Comparison of ENCODE assay signal across 8 cellular contexts in genomic region chr2:105786231-105787230, GRCh38. TPM values are rescaled to one million over a fixed set of nuclear protein-coding genes. Genes with fewer than 3 reads are reported as not detected.
A peak's percentile ranks its signal among the peaks of the same experiment; 100 is the strongest.
DNase-seq lines count a peak whose midpoint lies in the region; ATAC-seq and TF ChIP-seq lines count a peak whose summit lies in the region.
"Had no signal": no experiment of that assay in that cellular context is flagged by ENCODE, and none has a peak within 500 bp of the region (broad histone marks: within the 10 kb centered on the region; RNA-seq: fewer than 3 reads in every experiment).

No MANE protein-coding gene starts in this region.

- H3K4me3 Mint-ChIP-seq in progenitor cell of endocrine pancreas (ENCODE audit: low read depth) = no peak overlapping the region

- H3K27me3 Mint-ChIP-seq in progenitor cell of endocrine pancreas = no peaks in the 10 kb centered on the region

- ATAC-seq in activated naive CD4-positive, alpha-beta T cell treated with anti-CD3 and anti-CD28 coated beads, Interleukin-2, amount 50 U/mL, for 72 hours = peak; percentile 3 to 48

- no peaks in the 10 kb centered on the region for H4K20me1 ChIP-seq in DOHH2 (ENCODE audit: control insufficient read depth, insufficient read depth, low read depth, low read length)

- H3K9me3 ChIP-seq in DOHH2 (ENCODE audit: control insufficient read depth, insufficient read depth, low read length) (no peaks in the 10 kb centered on the region), thyroid gland (no peaks in the 10 kb centered on the region)
- H3K9me3 ChIP-seq: esophagus squamous epithelium had no signal

- peaks cover 32% of the 10 kb centered on the region for H3K79me2 ChIP-seq in DOHH2 (ENCODE audit: control insufficient read depth, low read length)

- DNase-seq in Kasumi-1 (lab: John Stamatoyannopoulos, UW) (peak; percentile 69 to 84), progenitor cell of endocrine pancreas (ENCODE audit: low spot score, unreplicated experiment) (no peak), thyroid gland (no peak), dedifferentiated amniotic fluid mesenchymal stem cell (ENCODE audit: extremely low spot score) (no peak), NCI-H748 treated with DMSO at 0.1 percent for 48 hours (lab: John Stamatoyannopoulos, UW) (no peak)
- DNase-seq in activated naive CD4-positive, alpha-beta T cell treated with anti-CD3 and anti-CD28 coated beads, Interleukin-2, amount 50 U/mL, for 72 hours (ENCODE audit: low spot score in 2 of 2) = no peak
- DNase-seq: esophagus squamous epithelium had no signal

- intact Hi-C loops in thyroid gland (cut with DNase I) = no loop called here

- H3K27ac ChIP-seq in DOHH2 (ENCODE audit: low read depth, low read length) = no peak overlapping the region
- no peak overlapping the region for H3K27ac ChIP-seq in thyroid gland
- H3K27ac ChIP-seq: esophagus squamous epithelium had no signal

- H3K9me2 ChIP-seq in DOHH2 (replicated peaks; ENCODE audit: control insufficient read depth, low read length) = no peaks in the 10 kb centered on the region

- H3K4me1 ChIP-seq in DOHH2 (ENCODE audit: control insufficient read depth, low read length) = peaks cover 48% of the 10 kb centered on the region
- H3K4me1 ChIP-seq in thyroid gland = peaks cover 37 to 55% of the 10 kb centered on the region in 2 donors

- H3K27ac Mint-ChIP-seq in activated naive CD4-positive, alpha-beta T cell treated with anti-CD3 and anti-CD28 coated beads, Interleukin-2, amount 50 U/mL, for 72 hours = peak overlapping the region; percentile 92 to 97
- H3K27ac Mint-ChIP-seq in progenitor cell of endocrine pancreas = peak overlapping the region; percentile 67

- H3F3A ChIP-seq in DOHH2 (ENCODE audit: control insufficient read depth, insufficient read depth) = no peaks in the 10 kb centered on the region

- no peaks in the 10 kb centered on the region for H3K27me3 ChIP-seq in DOHH2 (ENCODE audit: control insufficient read depth, low read length)
- H3K27me3 ChIP-seq in thyroid gland = no peaks in the 10 kb centered on the region
- H3K27me3 ChIP-seq: esophagus squamous epithelium had no signal

- peaks cover 9 to 18% of the 10 kb centered on the region in 2 donors for H3K36me3 Mint-ChIP-seq in activated naive CD4-positive, alpha-beta T cell treated with anti-CD3 and anti-CD28 coated beads, Interleukin-2, amount 50 U/mL, for 72 hours
- H3K36me3 Mint-ChIP-seq in progenitor cell of endocrine pancreas (ENCODE audit: insufficient read depth) = peaks cover 2% of the 10 kb centered on the region

- peak overlapping the region; percentile 42 for H3K4me2 ChIP-seq in DOHH2 (ENCODE audit: low read length)

- no peaks in the 10 kb centered on the region for H3K36me3 ChIP-seq in DOHH2 (ENCODE audit: control insufficient read depth, low read length)
- no peaks in the 10 kb centered on the region for H3K36me3 ChIP-seq in thyroid gland

- TF ChIP-seq CTCF in DOHH2 (IDR thresholded peaks at IDR 0.05; ENCODE audit: low read depth, low read length, poor library complexity, severe bottlenecking) = no peak
- no peak for TF ChIP-seq CTCF in progenitor cell of endocrine pancreas (IDR thresholded peaks at IDR 0.05; ENCODE audit: unreplicated experiment)
- TF ChIP-seq CTCF in thyroid gland (IDR thresholded peaks at IDR 0.05) = no peak

- no peak for TF ChIP-seq POLR2A in thyroid gland (IDR thresholded peaks at IDR 0.05)

- 90 to 92% methylated on average over 23 of the region's 23 CpGs for WGBS in thyroid gland, 2 donors

- no peaks in the 10 kb centered on the region for H3K9me3 Mint-ChIP-seq in activated naive CD4-positive, alpha-beta T cell treated with anti-CD3 and anti-CD28 coated beads, Interleukin-2, amount 50 U/mL, for 72 hours
- H3K9me3 Mint-ChIP-seq in progenitor cell of endocrine pancreas (ENCODE audit: low read depth) = no peaks in the 10 kb centered on the region

- H3K4me3 ChIP-seq in DOHH2 (ENCODE audit: low read length) = peak overlapping the region; percentile 17; the same call in 1 of the 2 replicates
- H3K4me3 ChIP-seq in thyroid gland (replicated peaks in 1 of 3) = no peak overlapping the region
- H3K4me3 ChIP-seq: esophagus squamous epithelium had no signal

- H3K4me1 Mint-ChIP-seq in progenitor cell of endocrine pancreas (ENCODE audit: low read depth) = peaks cover 29% of the 10 kb centered on the region

RNA-seq across cellular contexts. Expression of gene NCK2, which starts 41.8 kb away (rescaled TPM):
- total RNA-seq in activated naive CD4-positive, alpha-beta T cell treated with anti-CD3 and anti-CD28 coated beads, Interleukin-2, amount 50 U/mL, for 72 hours = 10 to 100 TPM; 89.3 to 98.5 TPM
- 92.5 TPM in 2 replicates for total RNA-seq in progenitor cell of endocrine pancreas
- 10 to 100 TPM; 46.0 to 62.6 (median 55.3) TPM for total RNA-seq in thyroid gland

Comparison
In these comparisons a context has a peak if more than half of its experiments do, and no peak if none do; other contexts are left out.
1. DNase-seq: peak in Kasumi-1 (2 of 2); none in activated naive CD4-positive, alpha-beta T cell treated with anti-CD3 and anti-CD28 coated beads, Interleukin-2, amount 50 U/mL, for 72 hours (0 of 2), progenitor cell of endocrine pancreas (single experiment), thyroid gland (0 of 2), dedifferentiated amniotic fluid mesenchymal stem cell (single experiment) and NCI-H748 treated with DMSO at 0.1 percent for 48 hours (single experiment).